Comparison of ENCODE assay signal across 8 cellular contexts in genomic region chr7:128167316-128167691, GRCh38.
DNase-seq lines count a peak whose midpoint lies in the region; ATAC-seq and TF ChIP-seq lines count a peak whose summit lies in the region.

No MANE protein-coding gene starts in this region.

- ATAC-seq in HG02885 (IDR thresholded peaks at IDR 0.05; ENCODE audit: poor library complexity, unreplicated experiment), result no peak

- no peak overlapping the region for H3K27ac ChIP-seq in CD4-positive, alpha-beta memory T cell (ENCODE audit: low read depth, low read length)
- H3K27ac ChIP-seq in RWPE1 (no peak overlapping the region), duodenal mucosa (ENCODE audit: low read depth, low read length) (no peak overlapping the region), mesodermal cell (ENCODE audit: low read depth, low read length, severe bottlenecking) (no peak overlapping the region), tibial nerve (no peak overlapping the region)

- WGBS in mesodermal cell (ENCODE audit: insufficient coverage in 2 of 2), 2 experiments, result 0 to 1% methylated on average over 20 to 24 of the region's 38 CpGs
- 0 to 1% methylated on average over 20 to 21 of the region's 38 CpGs for WGBS in tibial nerve, 2 donors

- H3K9me3 ChIP-seq in CD4-positive, alpha-beta memory T cell (ENCODE audit: control insufficient read depth in 1 of 2, low read length in 2 of 2), result no peaks in the 10 kb centered on the region
- H3K9me3 ChIP-seq in duodenal mucosa (ENCODE audit: control insufficient read depth in 1 of 2, low read length in 2 of 2), result no peaks in the 10 kb centered on the region
- H3K9me3 ChIP-seq in mesodermal cell (ENCODE audit: control insufficient read depth, low read length), result no peaks in the 10 kb centered on the region
- no peaks in the 10 kb centered on the region for H3K9me3 ChIP-seq in tibial nerve

- no peak overlapping the region for H3K9ac ChIP-seq in duodenal mucosa (ENCODE audit: low read depth in 1 of 2, low read length in 2 of 2)

- intact Hi-C loops in CD4-positive, alpha-beta memory T cell (cut with micrococcal nuclease), result no loop called here

- TF ChIP-seq CTCF in RWPE1 (conservative IDR thresholded peaks at IDR 0.05; ENCODE audit: low read depth) (no peak), tibial nerve (IDR thresholded peaks at IDR 0.05) (no peak)

- no peak for TF ChIP-seq POLR2A in tibial nerve (IDR thresholded peaks at IDR 0.05)

- H3K4me1 ChIP-seq in CD4-positive, alpha-beta memory T cell (ENCODE audit: insufficient read depth, low read length), result peaks cover 24% of the 10 kb centered on the region
- H3K4me1 ChIP-seq in duodenal mucosa (ENCODE audit: control insufficient read depth in 1 of 2, insufficient read depth in 2 of 2, low read length in 2 of 2) (peaks cover 0 to 7% of the 10 kb centered on the region in 2 donors), mesodermal cell (ENCODE audit: control insufficient read depth, insufficient read depth, low read length, poor library complexity, severe bottlenecking) (peaks cover 26% of the 10 kb centered on the region), tibial nerve (peaks cover 0 to 31% (median 15%) of the 10 kb centered on the region in 4 donors)

- peaks cover 20% of the 10 kb centered on the region for H3K27me3 ChIP-seq in CD4-positive, alpha-beta memory T cell (ENCODE audit: insufficient read depth, low read length)
- H3K27me3 ChIP-seq in duodenal mucosa (ENCODE audit: control insufficient read depth in 1 of 2, insufficient read depth in 2 of 2, low read length in 2 of 2), result peaks cover 73 to 77% of the 10 kb centered on the region in 2 donors
- H3K27me3 ChIP-seq in tibial nerve, result peaks cover 0 to 78% of the 10 kb centered on the region in 2 donors

- H3K4me1 Mint-ChIP-seq in CD4-positive, alpha-beta memory T cell, result peaks cover 5 to 30% (median 16%) of the 10 kb centered on the region in 4 donors

- no peaks in the 10 kb centered on the region for H3K9me3 Mint-ChIP-seq in CD4-positive, alpha-beta memory T cell

- H3K27me3 Mint-ChIP-seq in CD4-positive, alpha-beta memory T cell, result peaks cover 38 to 62% of the 10 kb centered on the region in 2 donors

- TF ChIP-seq EP300 in tibial nerve (IDR thresholded peaks at IDR 0.05), result no peak

- peak overlapping the region in 7 of 8 donors; percentile 43 to 87 (median 66) for H3K4me3 Mint-ChIP-seq in CD4-positive, alpha-beta memory T cell

- H3K4me3 ChIP-seq in CD4-positive, alpha-beta memory T cell (ENCODE audit: low read length in 2 of 2), result peak overlapping the region in 1 of 2 donors; percentile 32
- H3K4me3 ChIP-seq in duodenal mucosa (ENCODE audit: low read depth in 1 of 2, low read length in 2 of 2) (peak overlapping the region; percentile 53), mesodermal cell (ENCODE audit: extremely low read depth, insufficient read depth, low read length, poor library complexity, severe bottlenecking) (peak overlapping the region; percentile 34), tibial nerve (peak overlapping the region; percentile 25 to 47 (median 39))

- peak in 1 of 5 donors; percentile 12 for DNase-seq in CD4-positive, alpha-beta memory T cell
- peak; percentile 54 for DNase-seq in HPDE6-E6E7 (ENCODE audit: extremely low spot score)
- DNase-seq in RWPE1 (ENCODE audit: low spot score), result peak; percentile 60
- no peak for DNase-seq in tibial nerve (ENCODE audit: low spot score in 2 of 2)
- no peak for DNase-seq in T1000 (lab: John Stamatoyannopoulos, UW)

- POLR2A ChIA-PET in CD4-positive, alpha-beta memory T cell (lab: Charles Lee; ENCODE audit: partially characterized antibody), result no interaction called here
- POLR2A ChIA-PET in RWPE1 (lab: Yijun Ruan, JAX; ENCODE audit: low non-redundant PET), result no interaction called here

- CTCF ChIA-PET in CD4-positive, alpha-beta memory T cell (lab: Charles Lee; ENCODE audit: partially characterized antibody), result no interaction called here
- CTCF ChIA-PET in RWPE1 (lab: Yijun Ruan, JAX), result interaction anchor here (1.0 kb wide), 1 partner anchor 41 kb away, joined by 3 read pairs; no protein-coding TSS in a partner anchor

- H3K36me3 ChIP-seq in CD4-positive, alpha-beta memory T cell (ENCODE audit: insufficient read depth, low read length), result no peaks in the 10 kb centered on the region
- H3K36me3 ChIP-seq in duodenal mucosa (ENCODE audit: control insufficient read depth in 1 of 2, insufficient read depth in 2 of 2, low read length in 2 of 2) (no peaks in the 10 kb centered on the region), mesodermal cell (ENCODE audit: control insufficient read depth, insufficient read depth, low read length) (no peaks in the 10 kb centered on the region), tibial nerve (no peaks in the 10 kb centered on the region)

- no peak overlapping the region for H3K27ac Mint-ChIP-seq in CD4-positive, alpha-beta memory T cell

- no peaks in the 10 kb centered on the region for H3K36me3 Mint-ChIP-seq in CD4-positive, alpha-beta memory T cell

Comparison
In these comparisons a context has a peak if more than half of its experiments do, and no peak if none do; other contexts are left out.
1. DNase-seq: peak in HPDE6-E6E7 (single experiment) and RWPE1 (single experiment); none in tibial nerve (0 of 2) and T1000 (single experiment).